In genomic region chr18:11689031-11689971, GRCh38 we compare ENCODE assay signal across 8 cellular contexts. TPM values are rescaled to one million over a fixed set of nuclear protein-coding genes. Genes with fewer than 3 reads are reported as not detected.
DNase-seq lines count a peak whose midpoint lies in the region; ATAC-seq and TF ChIP-seq lines count a peak whose summit lies in the region.

Gene GNAL, plus strand, starts transcription at chr18:11689264. Its CDS starts 300 bp downstream, at chr18:11689564.

- H4K8ac ChIP-seq in trophoblast cell (ENCODE audit: low read depth, low read length): peak within 1 kb of the TSS; percentile 25

- no peaks in the 10 kb centered on the region for H3K79me1 ChIP-seq in trophoblast cell (ENCODE audit: low read length)

- peak; percentile 57; the same call in 1 of the 2 replicates for TF ChIP-seq EP300 in Ishikawa (IDR thresholded peaks at IDR 0.05; ENCODE audit: borderline replicate concordance)

- H2AFZ ChIP-seq in trophoblast cell (ENCODE audit: insufficient read depth, low read length, poor library complexity): peak within 1 kb of the TSS; percentile 72

- no peak for TF ChIP-seq CTCF in AG10803 (conservative IDR thresholded peaks at IDR 0.05; ENCODE audit: low read length)
- TF ChIP-seq CTCF in left ventricle myocardium inferior (IDR thresholded peaks at IDR 0.05; ENCODE audit: borderline replicate concordance): no peak

- H3K36me3 ChIP-seq in SJCRH30: no peaks in the 10 kb centered on the region
- no peaks in the 10 kb centered on the region for H3K36me3 ChIP-seq in left ventricle myocardium inferior
- H3K36me3 ChIP-seq in trophoblast cell (ENCODE audit: control insufficient read depth in 1 of 2, insufficient read depth in 2 of 2, low read length in 2 of 2): no peaks in the 10 kb centered on the region
- H3K36me3 ChIP-seq in urinary bladder (ENCODE audit: insufficient read depth): no peaks in the 10 kb centered on the region

- H3K27me3 ChIP-seq in SJCRH30 (no peaks in the 10 kb centered on the region), left ventricle myocardium inferior (ENCODE audit: low read depth) (peaks cover 70% of the 10 kb centered on the region), trophoblast cell (ENCODE audit: insufficient read depth, low read length) (peaks cover 8% of the 10 kb centered on the region)

- no CpG with 5 or more reads among the region's 112 CpGs for WGBS in trophoblast cell (ENCODE audit: extremely low coverage, insufficient coverage, insufficient read length)
- WGBS in urinary bladder: under 1% methylated on average over 112 of the region's 112 CpGs

- H2BK120ac ChIP-seq in trophoblast cell (ENCODE audit: insufficient read depth, low read length, poor library complexity): no peak within 1 kb of the TSS

- ATAC-seq in GM19351 (IDR thresholded peaks at IDR 0.05; ENCODE audit: unreplicated experiment): peak; percentile 88

- no peak within 1 kb of the TSS for H3K18ac ChIP-seq in trophoblast cell (ENCODE audit: low read length)

- H4K91ac ChIP-seq in trophoblast cell (ENCODE audit: low read depth, low read length): no peak within 1 kb of the TSS

- H3K4me1 ChIP-seq in SJCRH30 (no peaks in the 10 kb centered on the region), left ventricle myocardium inferior (peaks cover 14% of the 10 kb centered on the region), trophoblast cell (ENCODE audit: control insufficient read depth in 1 of 2, insufficient read depth in 2 of 2, low read length in 2 of 2) (peaks cover 8 to 11% of the 10 kb centered on the region in 2 experiments), urinary bladder (ENCODE audit: insufficient read depth) (no peaks in the 10 kb centered on the region)

- no peak within 1 kb of the TSS for H3K23ac ChIP-seq in trophoblast cell (ENCODE audit: low read length)

- H3K9me3 ChIP-seq in SJCRH30 (replicated peaks) (no peaks in the 10 kb centered on the region), left ventricle myocardium inferior (replicated peaks) (peaks cover 2% of the 10 kb centered on the region), trophoblast cell (ENCODE audit: insufficient read depth, low read depth, low read length) (no peaks in the 10 kb centered on the region)

- H3K4me3 ChIP-seq in AG10803 (ENCODE audit: low read length) (peak within 1 kb of the TSS; percentile 51), SJCRH30 (peak within 1 kb of the TSS; percentile 57), left ventricle myocardium inferior (peak within 1 kb of the TSS; percentile 73), trophoblast cell (ENCODE audit: low read depth, low read length) (peak within 1 kb of the TSS; percentile 65), urinary bladder (ENCODE audit: low read depth, low read length) (peak within 1 kb of the TSS; percentile 67)

- no peak within 1 kb of the TSS for H3K4ac ChIP-seq in trophoblast cell (ENCODE audit: low read depth, low read length)

- no peak within 1 kb of the TSS for H4K12ac ChIP-seq in trophoblast cell (ENCODE audit: low read depth, low read length)

- no peak within 1 kb of the TSS for H2BK5ac ChIP-seq in trophoblast cell (ENCODE audit: low read depth, low read length, poor library complexity)

- no peak within 1 kb of the TSS for H2AK5ac ChIP-seq in trophoblast cell (ENCODE audit: low read length)

- H3K9ac ChIP-seq in trophoblast cell (ENCODE audit: low read length): no peak within 1 kb of the TSS

- H3K27ac ChIP-seq in SJCRH30 (no peak within 1 kb of the TSS), left ventricle myocardium inferior (replicated peaks) (peak within 1 kb of the TSS; percentile 42), trophoblast cell (ENCODE audit: low read depth, low read length) (no peak within 1 kb of the TSS), urinary bladder (ENCODE audit: low read depth) (peak within 1 kb of the TSS; percentile 78)

- H3K79me2 ChIP-seq in trophoblast cell (ENCODE audit: control insufficient read depth, insufficient read depth, low read length, poor library complexity): no peaks in the 10 kb centered on the region

- H2BK12ac ChIP-seq in trophoblast cell (ENCODE audit: low read length): no peak within 1 kb of the TSS

- intact Hi-C loops in left ventricle myocardium inferior (cut with micrococcal nuclease): no loop called here

- H3K14ac ChIP-seq in trophoblast cell (ENCODE audit: low read length): no peak within 1 kb of the TSS

- DNase-seq in AG10803 (ENCODE audit: low read depth) (peak; percentile 84), SJCRH30 (peak; percentile 53 to 63), amniotic stem cell (lab: John Stamatoyannopoulos, UW) (peak; percentile 76), left ventricle myocardium inferior (peak; percentile 71), trophoblast cell (peak; percentile 8 to 73)

- TF ChIP-seq RAD21 in Ishikawa (IDR thresholded peaks at IDR 0.05; ENCODE audit: low read depth): no peak; the same call in 1 of the 2 replicates

- peak within 1 kb of the TSS; percentile 86 for H3K4me2 ChIP-seq in trophoblast cell (ENCODE audit: low read length)

TF ChIP-seq in Ishikawa, 13 proteins besides CTCF, POLR2A, EP300 and RAD21:
- TF ChIP-seq, protein P1, sequence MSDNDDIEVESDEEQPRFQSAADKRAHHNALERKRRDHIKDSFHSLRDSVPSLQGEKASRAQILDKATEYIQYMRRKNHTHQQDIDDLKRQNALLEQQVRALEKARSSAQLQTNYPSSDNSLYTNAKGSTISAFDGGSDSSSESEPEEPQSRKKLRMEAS (IDR thresholded peaks at IDR 0.05): peak; percentile 96
- TF ChIP-seq TAF1 (IDR thresholded peaks at IDR 0.05; ENCODE audit: low read depth): no peak
- 0 out of 2 replicates have a peak, but pooled peaks have one; percentile 27 for TF ChIP-seq TEAD4 (IDR thresholded peaks at IDR 0.05)
- 0 out of 2 replicates have a peak, but pooled peaks have one; percentile 13 for TF ChIP-seq NFIC (IDR thresholded peaks at IDR 0.05)
- peak; percentile 90 for TF ChIP-seq YY1 (IDR thresholded peaks at IDR 0.05; ENCODE audit: low read depth)
- TF ChIP-seq TCF12 (IDR thresholded peaks at IDR 0.05; ENCODE audit: low read depth): peak; percentile 54; the same call in 1 of the 2 replicates

RNA-seq across cellular contexts. Expression of gene GNAL, which starts in this region (rescaled TPM):
- 2.6 and 2.9 TPM in 2 replicates for total RNA-seq in SJCRH30 (2014; rRNA removed; shearing (Covaris generic))
- total RNA-seq in left ventricle myocardium inferior (1.1 TPM), urinary bladder (6.1 TPM)
- polyA plus RNA-seq in trophoblast cell (2013): 0.25 and 0.30 TPM in 2 replicates
- 19.7 TPM for polyA plus RNA-seq in urinary bladder

Comparison
In these comparisons a context has a peak if more than half of its experiments do, and no peak if none do; other contexts are left out.
1. H3K27ac ChIP-seq: peak in left ventricle myocardium inferior (single experiment) and urinary bladder (single experiment); none in SJCRH30 (single experiment) and trophoblast cell (single experiment).
2. Peak in every context shown above with its lines, with median percentiles within 50 percentile points of each other: DNase-seq and H3K4me3 ChIP-seq.